ENCODE assay signal across 8 cellular contexts in the genomic region with DNA sequence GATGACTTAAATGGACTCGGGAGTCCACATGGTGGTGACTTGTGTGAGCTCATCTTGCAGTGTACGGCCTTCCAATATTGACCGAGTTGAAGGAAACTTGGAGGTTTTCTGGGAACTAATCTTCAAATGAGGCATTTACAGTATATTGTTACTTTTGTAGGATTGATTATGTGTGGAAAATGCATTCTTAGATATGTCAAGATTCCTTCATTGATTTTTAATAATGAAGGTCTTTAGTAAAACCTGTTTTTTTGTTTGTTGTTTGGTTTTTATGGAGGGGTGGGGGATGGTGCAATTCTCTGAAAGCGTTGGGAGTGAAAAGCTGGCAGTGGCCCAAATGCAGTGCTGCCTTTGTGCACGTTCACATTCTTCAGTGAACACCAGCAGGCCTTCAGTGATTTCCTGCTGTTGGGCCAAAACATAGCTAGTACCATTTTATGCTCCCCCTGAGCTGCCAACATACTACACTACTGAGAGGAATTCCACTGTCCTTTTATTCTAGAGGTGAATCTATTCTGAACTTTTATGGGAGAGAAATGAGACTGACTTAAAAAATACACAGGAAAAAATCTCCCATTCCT. TPM values are rescaled to one million over a fixed set of nuclear protein-coding genes. Genes with fewer than 3 reads are reported as not detected.
DNase-seq lines count a peak whose midpoint lies in the region; ATAC-seq and TF ChIP-seq lines count a peak whose summit lies in the region.

No MANE protein-coding gene starts in this region.

- H2BK5ac ChIP-seq in H9 (ENCODE audit: insufficient read length, low read length), result no peak overlapping the region

- H3K4me2 ChIP-seq in H9 (ENCODE audit: insufficient read depth, insufficient read length, low read length), result no peak overlapping the region

- H3K4me3 Mint-ChIP-seq in H9, result no peak overlapping the region

- peaks cover 8% of the 10 kb centered on the region for H3K9me3 ChIP-seq in H9 (ENCODE audit: control insufficient read depth, low read depth, low read length)
- H3K9me3 ChIP-seq in ectodermal cell (ENCODE audit: control insufficient read depth, low read length), result no peaks in the 10 kb centered on the region
- peaks cover 2 to 32% (median 28%) of the 10 kb centered on the region in 8 donors for H3K9me3 ChIP-seq in spleen

- H4K8ac ChIP-seq in H9 (replicated peaks; ENCODE audit: insufficient read length, low read depth, low read length), result no peak overlapping the region

- H3K4me3 ChIP-seq in ectodermal cell (ENCODE audit: insufficient read depth, low read depth, low read length) (no peak overlapping the region), spleen (no peak overlapping the region)

- H3K9me3 Mint-ChIP-seq in H9, result peaks cover 14 to 31% of the 10 kb centered on the region in 2 experiments

- H3K27ac ChIP-seq in H9 (ENCODE audit: insufficient read length, low read depth, low read length) (no peak overlapping the region), ectodermal cell (ENCODE audit: insufficient read depth, low read depth, low read length, poor library complexity, severe bottlenecking) (peak overlapping the region; percentile 29), spleen (no peak overlapping the region)

- no peak for TF ChIP-seq CTCF in H9 (conservative IDR thresholded peaks at IDR 0.05)
- no peak for TF ChIP-seq CTCF in spleen (IDR thresholded peaks at IDR 0.05 in 8 of 11, conservative IDR thresholded peaks at IDR 0.05 in 3 of 11)

- H2BK20ac ChIP-seq in H9 (ENCODE audit: low read depth, low read length, poor library complexity, severe bottlenecking), result no peak overlapping the region

- H3K27me3 ChIP-seq in H9 (ENCODE audit: insufficient read depth, low read length) (no peaks in the 10 kb centered on the region), ectodermal cell (ENCODE audit: control insufficient read depth, insufficient read depth, low read length, poor library complexity, severe bottlenecking) (no peaks in the 10 kb centered on the region), spleen (replicated peaks in 1 of 7) (no peaks in the 10 kb centered on the region)

- no peak overlapping the region for H2BK120ac ChIP-seq in H9 (ENCODE audit: low read depth, low read length, poor library complexity, severe bottlenecking)

- H2BK12ac ChIP-seq in H9 (ENCODE audit: insufficient read length, low read depth, low read length), result no peak overlapping the region

- ATAC-seq in HG03439 (IDR thresholded peaks at IDR 0.05; ENCODE audit: unreplicated experiment), result no peak

- TF ChIP-seq POLR2A in spleen (IDR thresholded peaks at IDR 0.05), result no peak

- no peak overlapping the region for H2BK15ac ChIP-seq in H9 (ENCODE audit: low read depth, low read length)

- no peak overlapping the region for H3K4ac ChIP-seq in H9 (ENCODE audit: low read depth, low read length)

- no peak overlapping the region for H4K91ac ChIP-seq in H9 (ENCODE audit: insufficient read length, low read depth, low read length)

- peaks cover 23 to 32% (median 24%) of the 10 kb centered on the region in 3 experiments for H3K36me3 Mint-ChIP-seq in H9 (ENCODE audit: insufficient read depth in 1 of 3, low read depth in 3 of 3)

- H2AFZ ChIP-seq in H9 (ENCODE audit: low read length), result no peak overlapping the region

- no peak overlapping the region for H4K5ac ChIP-seq in H9 (ENCODE audit: insufficient read length, low read depth, low read length)

- H2AK5ac ChIP-seq in H9 (ENCODE audit: insufficient read length, low read length), result no peak overlapping the region

- H3K56ac ChIP-seq in H9 (ENCODE audit: insufficient read length, low read depth, low read length), result no peak overlapping the region

- H3K36me3 ChIP-seq in ectodermal cell (ENCODE audit: control insufficient read depth, insufficient read depth, low read length) (no peaks in the 10 kb centered on the region), spleen (no peaks in the 10 kb centered on the region)

- no peaks in the 10 kb centered on the region for H3K23me2 ChIP-seq in H9 (ENCODE audit: insufficient read length, low read depth, low read length, poor library complexity, severe bottlenecking)

- H3K79me2 ChIP-seq in H9 (ENCODE audit: insufficient read depth, low read length), result peaks cover 9% of the 10 kb centered on the region; the same call in 1 of the 2 replicates

- no CpG with 5 or more reads among the region's 5 CpGs for WGBS in H9 (ENCODE audit: extremely low coverage, insufficient read length, low lambda C conversion rate)
- WGBS in ectodermal cell, 2 experiments, result 62 to 65% methylated on average over 5 of the region's 5 CpGs
- WGBS in spleen, 5 donors, result 61 to 70% (median 63%) methylated on average over 5 of the region's 5 CpGs

- DNase-seq in H9 (no peak), NCI-H460 (ENCODE audit: extremely low read depth, low read depth) (peak; percentile 4), mucosa of gallbladder (ENCODE audit: low spot score) (peak; percentile 52), iPS-NIHi11 (ENCODE audit: low spot score) (no peak), spleen (no peak), GM19238 (ENCODE audit: insufficient read length, low spot score) (no peak)

- H3K4me1 ChIP-seq in H9 (ENCODE audit: insufficient read depth, low read length) (no peaks in the 10 kb centered on the region; the same call in 1 of the 2 replicates), ectodermal cell (ENCODE audit: control insufficient read depth, insufficient read depth, low read length) (peaks cover 18% of the 10 kb centered on the region), spleen (peaks cover 0 to 45% (median 12%) of the 10 kb centered on the region in 6 donors)

- no peak overlapping the region for H3K23ac ChIP-seq in H9 (ENCODE audit: insufficient read length, low read depth, low read length)

- no peak overlapping the region for H3K18ac ChIP-seq in H9 (ENCODE audit: insufficient read length, low read depth, low read length)

- H3K4me1 Mint-ChIP-seq in H9, result peaks cover 34 to 36% of the 10 kb centered on the region in 2 experiments

- no peak overlapping the region for H3T11ph ChIP-seq in H9 (ENCODE audit: low read length)

- peaks cover 1% of the 10 kb centered on the region; the same call in 1 of the 2 replicates for H3K27me3 Mint-ChIP-seq in H9 (ENCODE audit: low read depth)

- peak overlapping the region in 2 of 3 experiments; percentile 22 to 63; a peak in 3 of 7 replicates for H3K27ac Mint-ChIP-seq in H9

- H3K79me1 ChIP-seq in H9 (ENCODE audit: insufficient read depth, low read depth, low read length, poor library complexity, severe bottlenecking), result peaks cover 3% of the 10 kb centered on the region

- H3K14ac ChIP-seq in H9 (ENCODE audit: insufficient read depth, low read length), result no peak overlapping the region

- intact Hi-C loops in spleen (cut with DNase I; ENCODE audit: low total_unique reads), result no loop called here

- no peak overlapping the region for H3K9ac ChIP-seq in H9 (ENCODE audit: extremely low read depth, insufficient read length, low read length)

- H4K20me1 ChIP-seq in H9 (ENCODE audit: control insufficient read depth, insufficient read depth, insufficient read length), result no peaks in the 10 kb centered on the region

RNA-seq across cellular contexts. Expression of a gene that starts 50.4 kb away (rescaled TPM):
- 62.1 and 69.2 TPM in 2 replicates for total RNA-seq in H9 (2021)
- total RNA-seq in NCI-H460 (2014; rRNA removed; shearing (Covaris generic)), result 29.4 and 30.9 TPM in 2 replicates
- 13.1 and 13.5 TPM in 2 replicates for polyA plus RNA-seq in NCI-H460 (2014; cell fraction: nucleus; rRNA removed)
- 60.9 TPM for polyA plus RNA-seq in ectodermal cell (2013, experiment 1 of 4)
- polyA plus RNA-seq in ectodermal cell (2013, experiment 2 of 4), result 68.8 TPM
- polyA plus RNA-seq in ectodermal cell (2013, experiment 3 of 4), result 35.0 TPM
- 46.0 TPM for polyA plus RNA-seq in ectodermal cell (2013, experiment 4 of 4)
- 69.3 TPM for total RNA-seq in mucosa of gallbladder
- total RNA-seq in spleen, result 10 to 100 TPM; 40.1 to 83.1 (median 55.2) TPM
- 10 to 100 TPM; 21.1 to 32.1 (median 26.5) TPM for polyA plus RNA-seq in spleen

Comparison
In these comparisons a context has a peak if more than half of its experiments do, and no peak if none do; other contexts are left out.
1. DNase-seq: peak in NCI-H460 (single experiment) and mucosa of gallbladder (single experiment); none in H9 (single experiment), iPS-NIHi11 (single experiment), spleen (single experiment) and GM19238 (single experiment).